Comparison of ENCODE assay signal across 1 cellular context in the genomic region with DNA sequence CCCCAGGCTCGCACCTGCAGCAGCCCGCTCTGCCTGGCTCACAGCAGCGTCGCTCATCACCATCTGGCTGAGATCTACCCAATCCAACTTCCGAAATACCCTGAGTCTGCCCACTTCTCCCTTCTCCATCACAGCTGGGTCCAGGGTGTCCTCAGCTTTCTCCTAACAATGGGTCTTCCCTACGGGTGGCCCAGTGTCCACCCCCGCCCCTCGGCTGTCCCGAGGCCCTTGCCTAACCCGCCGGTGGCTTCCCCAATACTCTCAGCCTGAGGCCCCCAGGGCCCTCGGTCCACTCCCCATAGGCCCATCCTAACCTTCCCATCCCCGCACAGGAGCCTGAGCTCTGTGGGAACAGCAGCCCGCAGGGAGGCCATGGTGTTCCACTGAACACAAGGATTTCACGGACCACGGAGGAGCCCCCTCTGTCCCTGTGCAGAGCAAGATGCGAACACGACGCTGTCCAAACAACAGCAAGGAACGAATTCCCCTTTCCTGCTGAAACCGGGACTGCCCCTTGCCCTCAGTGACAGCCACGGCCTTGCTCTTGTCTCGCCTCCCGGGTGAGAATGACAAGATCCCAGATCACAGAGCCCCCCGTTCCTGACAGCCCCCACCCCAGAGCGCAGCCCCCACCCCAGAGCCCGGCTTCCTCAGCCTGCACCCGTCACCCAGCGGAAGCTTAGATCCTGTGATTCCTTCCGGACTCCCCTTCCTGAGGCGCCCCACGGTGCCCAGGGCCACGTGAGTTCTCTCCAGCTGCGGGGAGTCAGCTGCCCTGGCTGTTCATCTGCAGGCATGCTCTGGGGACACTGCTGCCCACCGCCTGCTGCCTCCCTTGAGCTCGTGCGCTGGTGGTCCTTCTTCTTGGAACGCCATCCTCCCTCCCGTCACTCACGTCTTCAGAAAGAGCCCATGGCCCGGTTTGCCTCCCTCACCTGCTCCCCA.
TF ChIP-seq lines count a peak whose summit lies in the region.

No MANE protein-coding gene starts in this region.

TF ChIP-seq in SK-N-SH treated with all-trans-retinoic acid at 6 μM for 48 hours, 23 proteins besides CTCF, POLR2A, EP300 and RAD21 (continued from another document):
- TF ChIP-seq, protein P1, sequence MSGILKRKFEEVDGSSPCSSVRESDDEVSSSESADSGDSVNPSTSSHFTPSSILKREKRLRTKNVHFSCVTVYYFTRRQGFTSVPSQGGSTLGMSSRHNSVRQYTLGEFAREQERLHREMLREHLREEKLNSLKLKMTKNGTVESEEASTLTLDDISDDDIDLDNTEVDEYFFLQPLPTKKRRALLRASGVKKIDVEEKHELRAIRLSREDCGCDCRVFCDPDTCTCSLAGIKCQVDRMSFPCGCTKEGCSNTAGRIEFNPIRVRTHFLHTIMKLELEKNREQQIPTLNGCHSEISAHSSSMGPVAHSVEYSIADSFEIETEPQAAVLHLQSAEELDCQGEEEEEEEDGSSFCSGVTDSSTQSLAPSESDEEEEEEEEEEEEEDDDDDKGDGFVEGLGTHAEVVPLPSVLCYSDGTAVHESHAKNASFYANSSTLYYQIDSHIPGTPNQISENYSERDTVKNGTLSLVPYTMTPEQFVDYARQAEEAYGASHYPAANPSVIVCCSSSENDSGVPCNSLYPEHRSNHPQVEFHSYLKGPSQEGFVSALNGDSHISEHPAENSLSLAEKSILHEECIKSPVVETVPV (CRISPR knock-in tag; IDR thresholded peaks at IDR 0.05): no peak
- TF ChIP-seq TOX (CRISPR knock-in tag; IDR thresholded peaks at IDR 0.05; ENCODE audit: borderline replicate concordance) (no peak), OSR1 (CRISPR knock-in tag; IDR thresholded peaks at IDR 0.05) (no peak), ZFP30 (CRISPR knock-in tag; IDR thresholded peaks at IDR 0.05) (no peak), ESRRG (CRISPR knock-in tag; IDR thresholded peaks at IDR 0.05) (no peak), CSDC2 (CRISPR knock-in tag; IDR thresholded peaks at IDR 0.05) (no peak), SNAI2 (CRISPR knock-in tag; IDR thresholded peaks at IDR 0.05) (no peak), PPARA (CRISPR knock-in tag; IDR thresholded peaks at IDR 0.05; ENCODE audit: borderline replicate concordance) (no peak), TCF4 (CRISPR knock-in tag; IDR thresholded peaks at IDR 0.05; ENCODE audit: borderline replicate concordance) (no peak), ZNF70 (CRISPR knock-in tag; IDR thresholded peaks at IDR 0.05) (no peak), ZNF8 (CRISPR knock-in tag; IDR thresholded peaks at IDR 0.05) (no peak), ZFP3 (CRISPR knock-in tag; IDR thresholded peaks at IDR 0.05) (no peak)
TF ChIP-seq in SK-N-SH treated with all-trans-retinoic acid at 6 μM for 48 hours: peak in this region for 0.
